In the genomic region with DNA sequence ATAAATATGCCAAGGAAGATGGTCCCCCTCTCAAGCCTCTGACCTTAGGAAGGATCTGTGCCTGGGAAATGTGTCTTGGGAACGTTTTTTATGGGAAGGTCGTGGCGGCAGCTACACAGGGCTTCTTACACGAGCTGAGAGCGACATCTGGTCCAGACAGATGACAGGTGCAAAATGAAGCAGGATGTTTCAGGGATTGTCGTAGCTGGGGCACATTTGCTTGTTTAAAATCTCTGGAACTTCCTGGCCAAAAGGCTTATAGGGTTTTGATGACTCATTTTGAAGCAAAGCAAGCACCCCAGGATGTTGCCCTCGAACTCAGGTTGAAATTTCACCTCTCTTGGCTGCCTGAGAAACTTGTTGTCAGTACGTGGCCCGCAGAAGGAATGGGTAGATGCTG, we compare ENCODE assay signal across 17 cellular contexts.
DNase-seq lines count a peak whose midpoint lies in the region; ATAC-seq, FAIRE-seq and TF ChIP-seq lines count a peak whose summit lies in the region.
"Had no signal": no experiment of that assay in that cellular context is flagged by ENCODE, and none has a peak within 500 bp of the region (broad histone marks: within the 10 kb centered on the region; RNA-seq: fewer than 3 reads in every experiment).

No MANE protein-coding gene starts in this region.

- H4K20me1 ChIP-seq in GM12878 (ENCODE audit: control insufficient read depth, insufficient read depth), result no peaks in the 10 kb centered on the region

- peaks cover 19 to 39% (median 22%) of the 10 kb centered on the region in 4 donors for H3K4me1 Mint-ChIP-seq in naive thymus-derived CD8-positive, alpha-beta T cell

- H3K79me2 ChIP-seq in GM12878 (ENCODE audit: control insufficient read depth, insufficient read depth, low read length), result peaks cover 6% of the 10 kb centered on the region

- H3K27ac Mint-ChIP-seq in naive thymus-derived CD8-positive, alpha-beta T cell, result peak overlapping the region in 3 of 10 donors; percentile 25 to 36 (median 28)

- peak overlapping the region; percentile 62 for H3K4me2 ChIP-seq in GM12878 (ENCODE audit: control insufficient read depth, insufficient read depth)

- no peak overlapping the region for H3K9ac ChIP-seq in GM12878 (ENCODE audit: control insufficient read depth, insufficient read depth, low read length)

- FAIRE-seq in GM12878 (lab: Jason Lieb, UNC), result no peak

- no peak overlapping the region for H2AFZ ChIP-seq in GM12878 (ENCODE audit: control insufficient read depth, low read depth, low read length)

- H3K4me1 ChIP-seq in GM12878 (ENCODE audit: control insufficient read depth, insufficient read depth, low read length), result peaks cover 30% of the 10 kb centered on the region
- H3K4me1 ChIP-seq: heart left ventricle, upper lobe of left lung had no signal

- RAD21 ChIA-PET in GM12878 (lab: Charles Lee; ENCODE audit: unreplicated experiment), result interaction anchor here (1.6 kb wide), 1 partner anchor 16 kb away, joined by 4 read pairs; no protein-coding TSS in a partner anchor

- TF ChIP-seq POLR2A in GM12878 (IDR thresholded peaks at IDR 0.05; ENCODE audit: low read depth, low read length), result no peak

- POLR2A ChIA-PET in GM12878 (lab: Charles Lee), result interaction anchor here (0.5 kb wide), 1 partner anchor 114 kb away, joined by 3 read pairs; no protein-coding TSS in a partner anchor
- POLR2A ChIA-PET in naive thymus-derived CD8-positive, alpha-beta T cell (lab: Charles Lee), result interaction anchor here (0.7 kb wide), 1 partner anchor 100 kb away, joined by 3 read pairs; no protein-coding TSS in a partner anchor

- CTCF ChIA-PET in GM12878 (lab: Yijun Ruan, JAX), result interaction anchor here (1.0 kb wide), 1 partner anchor 10 kb away, joined by 5 read pairs; no protein-coding TSS in a partner anchor

- TF ChIP-seq RAD21 in GM12878 (IDR thresholded peaks at IDR 0.05; ENCODE audit: insufficient read depth, low read depth, low read length), result peak; percentile 34

- H3K36me3 Mint-ChIP-seq in naive thymus-derived CD8-positive, alpha-beta T cell, result peaks cover 0 to 2% (median 0%) of the 10 kb centered on the region in 3 donors

- H3K36me3 ChIP-seq in GM12878 (ENCODE audit: control insufficient read depth in 2 of 2, insufficient read depth in 2 of 2, low read length in 1 of 2), result no peaks in the 10 kb centered on the region
- H3K36me3 ChIP-seq: cardiac muscle cell, heart left ventricle, neutrophil, upper lobe of left lung had no signal

- H3K4me3 ChIP-seq in GM12878, result no peak overlapping the region
- H3K4me3 ChIP-seq: cardiac muscle cell, heart left ventricle, upper lobe of left lung had no signal

- SMC1A ChIA-PET in GM12878 (lab: Charles Lee; ENCODE audit: uncharacterized antibody, unreplicated experiment), result interaction anchor here (1.1 to 2.0 kb wide), 2 partner anchors 18 to 98 kb away, joined by 3 to 5 read pairs; no protein-coding TSS in a partner anchor

- ATAC-seq in GM12878 (no peak), GM19455 (IDR thresholded peaks at IDR 0.05; ENCODE audit: unreplicated experiment) (no peak)
- no peak for ATAC-seq in naive thymus-derived CD8-positive, alpha-beta T cell
- ATAC-seq: heart left ventricle, left ventricle myocardium superior had no signal

- no peaks in the 10 kb centered on the region for H3K27me3 ChIP-seq in GM12878 (replicated peaks in 1 of 2; ENCODE audit: control insufficient read depth in 2 of 2, insufficient read depth in 2 of 2, low read length in 1 of 2)
- H3K27me3 ChIP-seq: cardiac muscle cell, heart left ventricle, neutrophil, upper lobe of left lung had no signal

- peak; percentile 73 for DNase-seq in DMS 273 (lab: John Stamatoyannopoulos, UW; ENCODE audit: unreplicated experiment)
- no peak for DNase-seq in DMS 273 treated with DMSO at 0.1 percent for 48 hours (lab: John Stamatoyannopoulos, UW)
- DNase-seq in NCI-H2196 (lab: John Stamatoyannopoulos, UW; ENCODE audit: unreplicated experiment), result peak; percentile 19
- DNase-seq in GM12878 (ENCODE audit: low read depth, low spot score), result no peak
- peak; percentile 12 for DNase-seq in renal cortical epithelial cell (ENCODE audit: low read depth)
- no peak for DNase-seq in NOMO-1 treated with DMSO at 0.1 percent for 48 hours (lab: John Stamatoyannopoulos, UW; ENCODE audit: unreplicated experiment)
- no peak for DNase-seq in naive thymus-derived CD8-positive, alpha-beta T cell
- DNase-seq: activated CD4-positive, alpha-beta T cell treated with anti-CD3 and anti-CD28 coated beads for 48 hours; Calu3; heart left ventricle; left ventricle myocardium superior; upper lobe of left lung had no signal

- in situ Hi-C loops in GM12878 (cut with MboI), result no loop called here

- WGBS in GM12878 (ENCODE audit: insufficient coverage, insufficient replicate concordance, low lambda C conversion rate, missing lambda C conversion rate), result 4% methylated on average over 9 of the region's 9 CpGs

- TF ChIP-seq EP300 in GM12878 (IDR thresholded peaks at IDR 0.05; ENCODE audit: borderline replicate concordance in 1 of 2, control insufficient read depth in 1 of 2, low read depth in 2 of 2, low read length in 2 of 2), result no peak

- no TSS peak for BruUV-seq in GM12878 (replicated peaks; lab: Mats Ljungman, UMichigan)

- no peaks in the 10 kb centered on the region for H3K27me3 Mint-ChIP-seq in naive thymus-derived CD8-positive, alpha-beta T cell

- H3K4me3 Mint-ChIP-seq in naive thymus-derived CD8-positive, alpha-beta T cell, result no peak overlapping the region

- H3K9me3 Mint-ChIP-seq in naive thymus-derived CD8-positive, alpha-beta T cell, result no peaks in the 10 kb centered on the region

- no peak; a peak in 2 of 6 replicates for TF ChIP-seq CTCF in GM12878 (IDR thresholded peaks at IDR 0.05 in 2 of 3, conservative IDR thresholded peaks at IDR 0.05 in 1 of 3; ENCODE audit: control insufficient read depth in 2 of 3, extremely low read depth in 1 of 3, insufficient read depth in 1 of 3, low read depth in 3 of 3, low read length in 3 of 3)

- no peak overlapping the region for H3K27ac ChIP-seq in GM12878 (ENCODE audit: control insufficient read depth, insufficient read depth)
- H3K27ac ChIP-seq: 22Rv1, cardiac muscle cell, epithelial cell of prostate, heart left ventricle, neutrophil, upper lobe of left lung had no signal

- peaks cover 5% of the 10 kb centered on the region for H3K9me3 ChIP-seq in GM12878 (replicated peaks; ENCODE audit: control insufficient read depth, insufficient read depth, low read length)
- H3K9me3 ChIP-seq: heart left ventricle, upper lobe of left lung had no signal

- intact Hi-C loops in GM12878 (cut with micrococcal nuclease; ENCODE audit: unreplicated experiment), result no loop called here

TF ChIP-seq in GM12878, 131 proteins besides CTCF, POLR2A, EP300 and RAD21:
- TF ChIP-seq, protein P1, sequence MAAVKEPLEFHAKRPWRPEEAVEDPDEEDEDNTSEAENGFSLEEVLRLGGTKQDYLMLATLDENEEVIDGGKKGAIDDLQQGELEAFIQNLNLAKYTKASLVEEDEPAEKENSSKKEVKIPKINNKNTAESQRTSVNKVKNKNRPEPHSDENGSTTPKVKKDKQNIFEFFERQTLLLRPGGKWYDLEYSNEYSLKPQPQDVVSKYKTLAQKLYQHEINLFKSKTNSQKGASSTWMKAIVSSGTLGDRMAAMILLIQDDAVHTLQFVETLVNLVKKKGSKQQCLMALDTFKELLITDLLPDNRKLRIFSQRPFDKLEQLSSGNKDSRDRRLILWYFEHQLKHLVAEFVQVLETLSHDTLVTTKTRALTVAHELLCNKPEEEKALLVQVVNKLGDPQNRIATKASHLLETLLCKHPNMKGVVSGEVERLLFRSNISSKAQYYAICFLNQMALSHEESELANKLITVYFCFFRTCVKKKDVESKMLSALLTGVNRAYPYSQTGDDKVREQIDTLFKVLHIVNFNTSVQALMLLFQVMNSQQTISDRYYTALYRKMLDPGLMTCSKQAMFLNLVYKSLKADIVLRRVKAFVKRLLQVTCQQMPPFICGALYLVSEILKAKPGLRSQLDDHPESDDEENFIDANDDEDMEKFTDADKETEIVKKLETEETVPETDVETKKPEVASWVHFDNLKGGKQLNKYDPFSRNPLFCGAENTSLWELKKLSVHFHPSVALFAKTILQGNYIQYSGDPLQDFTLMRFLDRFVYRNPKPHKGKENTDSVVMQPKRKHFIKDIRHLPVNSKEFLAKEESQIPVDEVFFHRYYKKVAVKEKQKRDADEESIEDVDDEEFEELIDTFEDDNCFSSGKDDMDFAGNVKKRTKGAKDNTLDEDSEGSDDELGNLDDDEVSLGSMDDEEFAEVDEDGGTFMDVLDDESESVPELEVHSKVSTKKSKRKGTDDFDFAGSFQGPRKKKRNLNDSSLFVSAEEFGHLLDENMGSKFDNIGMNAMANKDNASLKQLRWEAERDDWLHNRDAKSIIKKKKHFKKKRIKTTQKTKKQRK (IDR thresholded peaks at IDR 0.05; ENCODE audit: low read depth, low read length), result no peak
- TF ChIP-seq ZNF384 (IDR thresholded peaks at IDR 0.05; ENCODE audit: borderline replicate concordance, low read depth, low read length) (no peak), EED (IDR thresholded peaks at IDR 0.05; ENCODE audit: low read depth) (peak; percentile 69; the same call in 1 of the 2 replicates), TCF3 (IDR thresholded peaks at IDR 0.05; ENCODE audit: borderline replicate concordance, insufficient read depth, low read depth, low read length) (0 out of 2 replicates have a peak, but pooled peaks have one; percentile 35)

Comparison
In these comparisons a context has a peak if more than half of its experiments do, and no peak if none do; other contexts are left out.
1. DNase-seq: peak in DMS 273 (single experiment), NCI-H2196 (single experiment) and renal cortical epithelial cell (single experiment); none in DMS 273 treated with DMSO at 0.1 percent for 48 hours (single experiment), GM12878 (single experiment), NOMO-1 treated with DMSO at 0.1 percent for 48 hours (single experiment) and naive thymus-derived CD8-positive, alpha-beta T cell (0 of 10).